In the genomic region with DNA sequence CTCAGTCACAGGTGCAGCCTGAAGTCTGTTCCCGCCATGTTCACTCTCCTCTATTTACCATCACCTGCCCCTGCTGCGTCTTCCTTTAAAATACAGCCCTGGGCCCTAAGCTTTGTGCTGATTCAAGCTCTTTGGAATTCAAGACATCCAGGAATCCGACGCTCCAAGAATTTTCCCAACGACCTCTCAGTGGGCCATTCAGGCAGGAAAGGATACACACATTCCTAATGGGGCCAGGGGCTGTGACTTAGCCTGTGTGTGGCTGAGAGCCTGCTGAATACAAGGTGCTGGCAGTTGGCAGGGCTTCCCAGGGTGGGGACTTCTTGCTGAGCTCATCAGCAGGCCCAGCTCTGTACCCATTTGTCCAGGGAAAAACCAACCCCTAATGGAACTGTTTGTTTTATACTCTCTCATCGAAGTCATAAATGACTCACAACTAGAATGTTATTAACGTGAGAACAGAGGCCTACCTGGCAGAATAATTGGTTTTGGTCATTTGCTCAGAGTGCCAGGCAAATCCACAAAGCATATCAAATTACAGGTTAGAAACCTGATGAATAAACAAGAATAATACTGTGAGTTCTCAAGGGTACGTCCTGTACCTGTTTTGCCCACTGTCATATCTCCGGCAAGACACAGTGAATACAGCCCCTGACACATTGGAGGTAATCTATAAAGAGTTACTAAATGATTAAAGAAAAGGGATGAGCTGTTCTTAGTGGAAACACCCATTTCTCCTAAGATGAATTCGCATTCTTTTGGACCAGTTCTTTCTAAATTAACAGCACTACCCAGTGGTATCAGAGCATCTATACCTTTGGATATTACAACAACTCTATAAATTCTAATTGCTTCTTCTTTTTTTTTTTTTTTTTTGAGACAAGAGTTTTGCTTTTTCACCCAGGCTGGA, we compare ENCODE assay signal across 8 cellular contexts. TPM values are rescaled to one million over a fixed set of nuclear protein-coding genes. Genes with fewer than 3 reads are reported as not detected.
DNase-seq lines count a peak whose midpoint lies in the region; ATAC-seq and TF ChIP-seq lines count a peak whose summit lies in the region.

No MANE protein-coding gene starts in this region.

- in situ Hi-C loops in astrocyte of the spinal cord (cut with HindIII; ENCODE audit: low sequenced_read_pairs) = no loop called here

- no peak overlapping the region for H3K4me3 ChIP-seq in astrocyte of the spinal cord (ENCODE audit: low read depth, low read length)

- DNase-seq in EL (peak; percentile 99), NCI-H1436 treated with DMSO at 0.1 percent for 48 hours (lab: John Stamatoyannopoulos, UW) (peak; percentile 59), astrocyte of the spinal cord (ENCODE audit: low read depth, low spot score) (peak; percentile 92), left colon (peak; percentile 36 to 71), OCI-M2 (lab: John Stamatoyannopoulos, UW; ENCODE audit: unreplicated experiment) (no peak)

- peak; percentile 86 for ATAC-seq in left colon
- ATAC-seq in GM21529 (IDR thresholded peaks at IDR 0.05; ENCODE audit: unreplicated experiment) = no peak
- no peak for ATAC-seq in GM18909 (IDR thresholded peaks at IDR 0.05; ENCODE audit: poor library complexity, unreplicated experiment)
- no peak for ATAC-seq in GM19035 (IDR thresholded peaks at IDR 0.05; ENCODE audit: unreplicated experiment)

- intact Hi-C loops in left colon (cut with DNase I, micrococcal nuclease) = no loop called here

- no peak for TF ChIP-seq CTCF in astrocyte of the spinal cord (IDR thresholded peaks at IDR 0.05; ENCODE audit: low read depth, low read length)

RNA-seq across cellular contexts. Expression of gene KCMF1, which starts 12.6 kb away (rescaled TPM):
- total RNA-seq in left colon = 100 to 1,000 TPM in 1 of 2 donors, 10 to 100 TPM in 1; 67.6 to 101 TPM

RNA-seq across cellular contexts. Expression of gene TMSB10, which starts 52.9 kb away (rescaled TPM):
- 1,000 to 10,000 TPM; 1,780 to 2,331 TPM for total RNA-seq in left colon
